In genomic region chr18:79875531-79875919, GRCh38 we compare ENCODE assay signal across 23 cellular contexts.
"Had no signal": no experiment of that assay in that cellular context is flagged by ENCODE, and none has a peak within 500 bp of the region (broad histone marks: within the 10 kb centered on the region; RNA-seq: fewer than 3 reads in every experiment).

No MANE protein-coding gene starts in this region.

- H3K27ac Mint-ChIP-seq: activated CD4-positive, alpha-beta T cell treated with anti-CD3 and anti-CD28 coated beads, Interleukin-2, amount 10 ng/mL, durations not matched to agents 24 days and 14 days; activated CD8-positive, alpha-beta T cell treated with anti-CD3 and anti-CD28 coated beads, Interleukin-2, amount 10 ng/mL, durations not matched to agents 7 days and 5 days; activated naive CD4-positive, alpha-beta T cell treated with anti-CD3 and anti-CD28 coated beads, Interleukin-2, amount 10 ng/mL, durations not matched to agents 7 days and 5 days; activated T-cell treated with anti-CD3 and anti-CD28 coated beads, Interleukin-2, amount 50 U/mL, for 24 hours; activated T-helper 17 cell treated with anti-CD3 and anti-CD28 coated beads, Interleukin-2, amount 50 U/mL, for 72 hours; immature natural killer cell; neural progenitor cell; stimulated activated memory B cell treated with anti-CD40 and anti-IgM and Interleukin-4, amounts not matched to agents 10 μg/mL and 1 μg/mL and 100 μg/mL, for 72 hours; T-helper 1 cell treated with Interleukin-12 subunit alpha and Interleukin-12 subunit beta and Interleukin-4 antibody, amounts not matched to agents 30 μg/mL and 1 μg/mL, for 36 hours had no signal

- H3K4me2 ChIP-seq: neural progenitor cell had no signal

- H3K36me3 ChIP-seq: neural progenitor cell, ovary, prostate gland, stomach, suprapubic skin, tibial nerve had no signal

- H3K9me3 Mint-ChIP-seq: activated CD4-positive, alpha-beta T cell treated with anti-CD3 and anti-CD28 coated beads, Interleukin-2, amount 10 ng/mL, durations not matched to agents 24 days and 14 days; activated naive CD4-positive, alpha-beta T cell treated with anti-CD3 and anti-CD28 coated beads, Interleukin-2, amount 10 ng/mL, durations not matched to agents 7 days and 5 days; activated T-cell treated with anti-CD3 and anti-CD28 coated beads, Interleukin-2, amount 50 U/mL, for 24 hours; activated T-helper 17 cell treated with anti-CD3 and anti-CD28 coated beads, Interleukin-2, amount 50 U/mL, for 72 hours; immature natural killer cell; neural progenitor cell; T-helper 1 cell treated with Interleukin-12 subunit alpha and Interleukin-12 subunit beta and Interleukin-4 antibody, amounts not matched to agents 30 μg/mL and 1 μg/mL, for 36 hours had no signal

- H3K36me3 Mint-ChIP-seq: activated naive CD4-positive, alpha-beta T cell treated with anti-CD3 and anti-CD28 coated beads, Interleukin-2, amount 10 ng/mL, durations not matched to agents 7 days and 5 days; immature natural killer cell; stimulated activated memory B cell treated with anti-CD40 and anti-IgM and Interleukin-4, amounts not matched to agents 10 μg/mL and 1 μg/mL and 100 μg/mL, for 72 hours had no signal

- H3K4me3 Mint-ChIP-seq: activated CD4-positive, alpha-beta T cell treated with anti-CD3 and anti-CD28 coated beads, Interleukin-2, amount 10 ng/mL, durations not matched to agents 24 days and 14 days; activated CD8-positive, alpha-beta T cell treated with anti-CD3 and anti-CD28 coated beads, Interleukin-2, amount 10 ng/mL, durations not matched to agents 7 days and 5 days; activated naive CD4-positive, alpha-beta T cell treated with anti-CD3 and anti-CD28 coated beads, Interleukin-2, amount 10 ng/mL, durations not matched to agents 7 days and 5 days; activated T-cell treated with anti-CD3 and anti-CD28 coated beads, Interleukin-2, amount 50 U/mL, for 24 hours; activated T-helper 17 cell treated with anti-CD3 and anti-CD28 coated beads, Interleukin-2, amount 50 U/mL, for 72 hours; immature natural killer cell; naive thymus-derived CD4-positive, alpha-beta T cell; neural progenitor cell; stimulated activated memory B cell treated with anti-CD40 and anti-IgM and Interleukin-4, amounts not matched to agents 10 μg/mL and 1 μg/mL and 100 μg/mL, for 72 hours; T-helper 1 cell treated with Interleukin-12 subunit alpha and Interleukin-12 subunit beta and Interleukin-4 antibody, amounts not matched to agents 30 μg/mL and 1 μg/mL, for 36 hours had no signal

- H2AFZ ChIP-seq: neural progenitor cell had no signal

- ATAC-seq: activated CD8-positive, alpha-beta T cell treated with anti-CD3 and anti-CD28 coated beads, Interleukin-2, amount 10 ng/mL, durations not matched to agents 7 days and 5 days; activated T-helper 17 cell treated with anti-CD3 and anti-CD28 coated beads, Interleukin-2, amount 50 U/mL, for 72 hours; naive thymus-derived CD4-positive, alpha-beta T cell; stimulated activated memory B cell treated with anti-CD40 and anti-IgM and Interleukin-4, amounts not matched to agents 10 μg/mL and 1 μg/mL and 100 μg/mL, for 72 hours had no signal

- H3K27ac ChIP-seq: neural progenitor cell, ovary, prostate gland, stomach, suprapubic skin, tibial nerve had no signal

- H3K9ac ChIP-seq: neural progenitor cell had no signal

- H3K27me3 ChIP-seq: neural progenitor cell, ovary had no signal

- H3K4me3 ChIP-seq: neural progenitor cell, ovary, prostate gland, stomach, suprapubic skin, tibial nerve had no signal

- DNase-seq: activated CD4-positive, alpha-beta T cell treated with anti-CD3 and anti-CD28 coated beads, Interleukin-2, amount 10 ng/mL, durations not matched to agents 24 days and 14 days; activated CD4-positive, CD25-positive, alpha-beta regulatory T cell; activated CD8-positive, alpha-beta T cell treated with anti-CD3 and anti-CD28 coated beads, Interleukin-2, amount 10 ng/mL, durations not matched to agents 7 days and 5 days; activated naive CD4-positive, alpha-beta T cell treated with anti-CD3 and anti-CD28 coated beads, Interleukin-2, amount 10 ng/mL, durations not matched to agents 7 days and 5 days; cerebellar nuclear complex; erythroblast; foreskin fibroblast; immature natural killer cell; kidney glomerular epithelial cell; mesendoderm; stimulated activated CD4-positive, alpha-beta T cell treated with anti-CD3 and anti-CD28 coated beads, Interleukin-2, amount 100 ng/mL, for 24 hours; stomach; T1000 had no signal

- H3K27me3 Mint-ChIP-seq: activated CD4-positive, alpha-beta T cell treated with anti-CD3 and anti-CD28 coated beads, Interleukin-2, amount 10 ng/mL, durations not matched to agents 24 days and 14 days; naive thymus-derived CD4-positive, alpha-beta T cell had no signal

- H3K4me1 Mint-ChIP-seq: activated CD4-positive, alpha-beta T cell treated with anti-CD3 and anti-CD28 coated beads, Interleukin-2, amount 10 ng/mL, durations not matched to agents 24 days and 14 days; activated naive CD4-positive, alpha-beta T cell treated with anti-CD3 and anti-CD28 coated beads, Interleukin-2, amount 10 ng/mL, durations not matched to agents 7 days and 5 days; activated T-helper 17 cell treated with anti-CD3 and anti-CD28 coated beads, Interleukin-2, amount 50 U/mL, for 72 hours; immature natural killer cell; naive thymus-derived CD4-positive, alpha-beta T cell; stimulated activated memory B cell treated with anti-CD40 and anti-IgM and Interleukin-4, amounts not matched to agents 10 μg/mL and 1 μg/mL and 100 μg/mL, for 72 hours had no signal

- H3K4me1 ChIP-seq: prostate gland had no signal

- H3K9me3 ChIP-seq: prostate gland, stomach, suprapubic skin had no signal
